In the genomic region with DNA sequence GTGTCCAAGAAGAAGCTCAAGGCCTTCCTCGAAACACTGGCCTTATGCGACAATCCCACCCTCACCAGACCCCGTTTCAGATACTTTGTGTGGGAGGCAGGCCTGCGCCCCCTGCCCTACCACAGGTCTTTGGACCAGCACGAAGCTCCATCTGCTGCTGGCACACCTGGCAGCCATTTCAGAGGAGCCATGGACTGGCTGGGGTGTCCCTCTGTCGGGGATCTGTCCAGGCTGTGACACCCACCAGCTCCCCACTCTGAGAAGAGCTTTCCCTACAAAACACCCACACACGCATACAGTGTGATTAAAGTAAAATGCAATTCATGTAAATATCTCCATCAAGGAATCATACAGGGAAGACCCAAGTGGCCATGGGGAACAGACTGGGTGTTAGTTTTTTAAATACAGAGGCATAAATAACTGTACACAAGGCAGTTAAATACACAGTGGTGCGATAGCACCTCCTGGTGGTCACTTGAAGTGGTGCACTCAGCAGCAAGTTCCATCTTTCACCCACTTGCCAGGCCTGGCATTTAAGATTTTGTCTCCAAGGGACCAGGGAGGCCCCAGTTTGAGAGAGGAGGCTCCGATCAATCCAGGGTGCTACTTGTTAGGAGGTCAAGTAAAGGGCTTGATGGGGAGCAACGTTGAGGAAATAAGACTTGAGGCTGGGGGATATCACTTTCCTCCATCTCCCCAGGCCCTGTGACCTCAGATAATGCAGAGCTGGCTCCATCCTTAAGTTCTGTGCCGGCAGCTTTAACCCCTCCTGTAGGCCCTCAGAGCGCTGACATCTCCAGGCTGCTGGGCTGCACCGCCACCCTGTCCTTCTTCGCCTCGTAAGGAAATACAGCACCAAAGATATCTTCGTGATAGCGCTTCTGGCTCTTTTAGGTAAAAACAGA, we compare ENCODE assay signal across 8 cellular contexts. TPM values are rescaled to one million over a fixed set of nuclear protein-coding genes. Genes with fewer than 3 reads are reported as not detected.
DNase-seq lines count a peak whose midpoint lies in the region; ATAC-seq and TF ChIP-seq lines count a peak whose summit lies in the region.

No MANE protein-coding gene starts in this region.

- no peaks in the 10 kb centered on the region for H3K27me3 ChIP-seq in parathyroid adenoma (ENCODE audit: control insufficient read depth, insufficient read depth, low read length)

- H3K4me2 ChIP-seq in parathyroid adenoma (ENCODE audit: low read length) = no peak overlapping the region

- peak; percentile 94 for TF ChIP-seq CTCF in parathyroid adenoma (IDR thresholded peaks at IDR 0.05)

- H2AFZ ChIP-seq in parathyroid adenoma = no peak overlapping the region

- DNase-seq in SIG-M5 treated with dmso at 0.1 percent for 504 hours (lab: John Stamatoyannopoulos, UW; ENCODE audit: unreplicated experiment) (peak; percentile 37), SIG-M5 (lab: John Stamatoyannopoulos, UW) (no peak), NCI-H345 (lab: John Stamatoyannopoulos, UW) (peak; percentile 24), activated T-cell treated with anti-CD3 and anti-CD28 coated beads for 24 hours (ENCODE audit: low read depth) (peak; percentile 44), fibroblast of peridontal ligament (ENCODE audit: extremely low read depth) (peak; percentile 49), cerebellum (ENCODE audit: low spot score) (no peak)

- no peak overlapping the region for H3K27ac ChIP-seq in parathyroid adenoma

- no peak overlapping the region for H3K9ac ChIP-seq in parathyroid adenoma

- ATAC-seq in HG02970 (IDR thresholded peaks at IDR 0.05; ENCODE audit: low FRiP score, unreplicated experiment) = no peak

- no peak overlapping the region for H3K4me3 ChIP-seq in parathyroid adenoma (ENCODE audit: low read depth, low read length)

- no peaks in the 10 kb centered on the region for H3K36me3 ChIP-seq in parathyroid adenoma (ENCODE audit: control insufficient read depth, insufficient read depth, low read length)

- no peaks in the 10 kb centered on the region for H3K79me2 ChIP-seq in parathyroid adenoma

- H3K4me1 ChIP-seq in parathyroid adenoma = no peaks in the 10 kb centered on the region

- H3K9me3 ChIP-seq in parathyroid adenoma (ENCODE audit: control insufficient read depth, low read length) = no peaks in the 10 kb centered on the region

RNA-seq across cellular contexts. Expression of a gene that starts 43.6 kb away (rescaled TPM):
- total RNA-seq in cerebellum = 0.36 TPM

Comparison
In these comparisons a context has a peak if more than half of its experiments do, and no peak if none do; other contexts are left out.
1. DNase-seq: peak in SIG-M5 treated with dmso at 0.1 percent for 504 hours (single experiment), NCI-H345 (single experiment), activated T-cell treated with anti-CD3 and anti-CD28 coated beads for 24 hours (single experiment) and fibroblast of peridontal ligament (single experiment); none in SIG-M5 (single experiment) and cerebellum (single experiment).